22 cellular contexts compared by ENCODE assay signal in the genomic region with DNA sequence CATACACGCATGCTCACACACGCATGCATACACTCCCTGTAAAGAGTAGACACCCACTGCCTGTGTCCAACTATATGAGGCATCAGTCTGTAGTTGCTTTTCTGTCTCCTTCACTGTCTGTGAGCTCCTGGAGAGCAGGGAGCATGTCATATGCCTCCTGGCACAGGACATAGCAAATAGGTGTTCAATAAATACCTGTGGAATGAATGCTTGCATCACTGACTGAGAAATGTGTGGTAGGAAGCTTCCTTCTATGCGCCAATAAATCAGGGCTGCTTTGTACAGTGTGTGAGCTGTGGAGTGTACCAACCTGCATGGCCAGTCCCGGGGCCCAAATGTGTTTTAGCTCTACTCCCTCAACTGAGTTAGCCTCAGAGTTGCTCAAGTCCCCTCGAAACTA. TPM values are rescaled to one million over a fixed set of nuclear protein-coding genes. Genes with fewer than 3 reads are reported as not detected.
DNase-seq lines count a peak whose midpoint lies in the region; ATAC-seq and TF ChIP-seq lines count a peak whose summit lies in the region.
"Had no signal": no experiment of that assay in that cellular context is flagged by ENCODE, and none has a peak within 500 bp of the region (broad histone marks: within the 10 kb centered on the region; RNA-seq: fewer than 3 reads in every experiment).

No MANE protein-coding gene starts in this region.

- H3K4me1 Mint-ChIP-seq in neural progenitor cell, result peaks cover 84% of the 10 kb centered on the region
- H3K4me1 Mint-ChIP-seq: activated B cell treated with CpG ODN at 0.5 μM for 24 hours, memory B cell had no signal

- WGBS in heart right ventricle, 2 donors, result 93 to 96% methylated on average over 5 of the region's 5 CpGs
- WGBS in upper lobe of left lung, 2 donors, result 80 to 87% methylated on average over 5 of the region's 5 CpGs

- H2AFZ ChIP-seq in neural progenitor cell (replicated peaks), result no peak overlapping the region
- H2AFZ ChIP-seq: parathyroid adenoma had no signal

- H3K4me1 ChIP-seq in heart right ventricle, result peaks cover 21 to 76% (median 57%) of the 10 kb centered on the region in 9 donors
- peaks cover 28% of the 10 kb centered on the region for H3K4me1 ChIP-seq in neural progenitor cell
- H3K4me1 ChIP-seq in upper lobe of left lung, result peaks cover 24 to 48% (median 32%) of the 10 kb centered on the region in 4 donors
- H3K4me1 ChIP-seq in mucosa of descending colon (ENCODE audit: low read depth), result peaks cover 5% of the 10 kb centered on the region
- H3K4me1 ChIP-seq: colonic mucosa, parathyroid adenoma had no signal

- H3K4me3 ChIP-seq in heart right ventricle, result no peak overlapping the region
- H3K4me3 ChIP-seq in neural progenitor cell, result no peak overlapping the region
- no peak overlapping the region for H3K4me3 ChIP-seq in upper lobe of left lung
- H3K4me3 ChIP-seq in mucosa of descending colon, result no peak overlapping the region
- H3K4me3 ChIP-seq: body of pancreas, colonic mucosa had no signal

- H3K9me3 Mint-ChIP-seq in neural progenitor cell, result no peaks in the 10 kb centered on the region
- H3K9me3 Mint-ChIP-seq: activated B cell treated with CpG ODN at 0.5 μM for 24 hours, memory B cell, nephron progenitor cell had no signal

- TF ChIP-seq POLR2A in upper lobe of left lung (IDR thresholded peaks at IDR 0.05), result no peak

- no peak for ATAC-seq in heart right ventricle
- no peak for ATAC-seq in left ventricle myocardium superior
- peak; percentile 52 for ATAC-seq in esophagus mucosa
- ATAC-seq in upper lobe of left lung (ENCODE audit: low FRiP score in 2 of 2), result no peak
- ATAC-seq in GM21390 (IDR thresholded peaks at IDR 0.05; ENCODE audit: unreplicated experiment), result no peak
- no peak for ATAC-seq in GM19328 (IDR thresholded peaks at IDR 0.05; ENCODE audit: unreplicated experiment)
- no peak for ATAC-seq in mucosa of descending colon
- ATAC-seq: body of pancreas had no signal

- H3K27me3 ChIP-seq in heart right ventricle, result no peaks in the 10 kb centered on the region
- no peaks in the 10 kb centered on the region for H3K27me3 ChIP-seq in neural progenitor cell
- no peaks in the 10 kb centered on the region for H3K27me3 ChIP-seq in upper lobe of left lung
- H3K27me3 ChIP-seq: body of pancreas, colonic mucosa had no signal

- intact Hi-C loops in heart right ventricle (cut with DNase I), result loop anchor here in 4 of 10 donors (5.0 to 10.0 kb wide), 3 partner anchors 37 to 101 kb away; a partner anchor contains a TSS
- intact Hi-C loops in left ventricle myocardium superior (cut with micrococcal nuclease), result no loop called here
- intact Hi-C loops in mucosa of descending colon (cut with DNase I, micrococcal nuclease), result no loop called here

- H3K27ac Mint-ChIP-seq in neural progenitor cell, result peak overlapping the region; percentile 34
- H3K27ac Mint-ChIP-seq: activated B cell treated with CpG ODN at 0.5 μM for 24 hours, memory B cell, nephron progenitor cell had no signal

- DNase-seq in heart right ventricle (no peak), left ventricle myocardium superior (no peak), neural progenitor cell (ENCODE audit: low spot score) (no peak), upper lobe of left lung (no peak), mucosa of descending colon (no peak)
- DNase-seq: 8988T; activated B cell treated with CpG ODN at 0.5 μM for 24 hours; activated CD4-positive, alpha-beta T cell treated with anti-CD3 and anti-CD28 coated beads, Interleukin-2, amount 50 U/mL, for 48 hours; activated effector memory CD4-positive, alpha-beta T cell treated with anti-CD3 and anti-CD28 coated beads, Interleukin-2, amount 50 U/mL, for 16 hours; body of pancreas; colonic mucosa; COR-L47; DMS79 treated with DMSO at 0.1 percent for 48 hours; NCI-H1930; NCI-H2227 treated with DMSO at 0.1 percent for 48 hours; NCI-H774; nephron progenitor cell had no signal

- peak overlapping the region; percentile 49 to 93 (median 82) for H3K27ac ChIP-seq in heart right ventricle
- H3K27ac ChIP-seq in neural progenitor cell, result no peak overlapping the region
- peak overlapping the region in 3 of 4 donors; percentile 49 to 77 (median 59) for H3K27ac ChIP-seq in upper lobe of left lung
- H3K27ac ChIP-seq: body of pancreas, colonic mucosa had no signal

- peaks cover 2% of the 10 kb centered on the region for H3K27me3 Mint-ChIP-seq in neural progenitor cell (ENCODE audit: insufficient read depth, low read depth)

- peaks cover 3% of the 10 kb centered on the region for H3F3A ChIP-seq in neural progenitor cell (ENCODE audit: low read depth)

- H3K4me3 Mint-ChIP-seq in neural progenitor cell, result no peak overlapping the region
- H3K4me3 Mint-ChIP-seq: activated B cell treated with CpG ODN at 0.5 μM for 24 hours, memory B cell, nephron progenitor cell had no signal

- H3K79me2 ChIP-seq in neural progenitor cell (ENCODE audit: low read depth), result no peaks in the 10 kb centered on the region
- H3K79me2 ChIP-seq: parathyroid adenoma had no signal

- no peaks in the 10 kb centered on the region for H3K36me3 ChIP-seq in heart right ventricle
- H3K36me3 ChIP-seq in neural progenitor cell, result no peaks in the 10 kb centered on the region
- H3K36me3 ChIP-seq in upper lobe of left lung, result no peaks in the 10 kb centered on the region
- H3K36me3 ChIP-seq in mucosa of descending colon (ENCODE audit: low read depth), result no peaks in the 10 kb centered on the region
- H3K36me3 ChIP-seq: colonic mucosa had no signal

- no peak overlapping the region for H3K9ac ChIP-seq in neural progenitor cell
- H3K9ac ChIP-seq: parathyroid adenoma had no signal

- H3K36me3 Mint-ChIP-seq in neural progenitor cell, result no peaks in the 10 kb centered on the region
- H3K36me3 Mint-ChIP-seq: memory B cell had no signal

- H3K9me3 ChIP-seq in heart right ventricle, result no peaks in the 10 kb centered on the region
- H3K9me3 ChIP-seq in neural progenitor cell (ENCODE audit: low read depth), result no peaks in the 10 kb centered on the region
- no peaks in the 10 kb centered on the region for H3K9me3 ChIP-seq in upper lobe of left lung
- no peaks in the 10 kb centered on the region for H3K9me3 ChIP-seq in mucosa of descending colon
- H3K9me3 ChIP-seq: body of pancreas, colonic mucosa had no signal

- H3K4me2 ChIP-seq in neural progenitor cell, result no peak overlapping the region

- TF ChIP-seq CTCF in heart right ventricle (IDR thresholded peaks at IDR 0.05), result no peak
- no peak for TF ChIP-seq CTCF in neural progenitor cell (IDR thresholded peaks at IDR 0.05)
- no peak for TF ChIP-seq CTCF in upper lobe of left lung (IDR thresholded peaks at IDR 0.05)
- no peak for TF ChIP-seq CTCF in mucosa of descending colon (IDR thresholded peaks at IDR 0.05)

- H4K20me1 ChIP-seq in neural progenitor cell (ENCODE audit: low read depth), result no peaks in the 10 kb centered on the region

- TF ChIP-seq EP300 in upper lobe of left lung (IDR thresholded peaks at IDR 0.05), result no peak

RNA-seq across cellular contexts. Expression of a gene that starts 37.2 kb away (rescaled TPM):
- total RNA-seq in heart right ventricle (10 to 100 TPM; 11.3 to 34.7 (median 23.7) TPM), left ventricle myocardium superior (8.8 TPM), esophagus mucosa (17.0 TPM), neural progenitor cell (ENCODE audit: low replicate concordance) (9.6 and 18.1 TPM in 2 replicates), upper lobe of left lung (10 to 100 TPM; 40.5 to 61.4 (median 52.3) TPM), mucosa of descending colon (10 to 100 TPM; 21.9 to 65.9 (median 30.9) TPM)
- 1 to 10 TPM; 6.9 to 9.1 TPM for polyA plus RNA-seq in heart right ventricle
